Comparison of ENCODE assay signal across 9 cellular contexts in the genomic region with DNA sequence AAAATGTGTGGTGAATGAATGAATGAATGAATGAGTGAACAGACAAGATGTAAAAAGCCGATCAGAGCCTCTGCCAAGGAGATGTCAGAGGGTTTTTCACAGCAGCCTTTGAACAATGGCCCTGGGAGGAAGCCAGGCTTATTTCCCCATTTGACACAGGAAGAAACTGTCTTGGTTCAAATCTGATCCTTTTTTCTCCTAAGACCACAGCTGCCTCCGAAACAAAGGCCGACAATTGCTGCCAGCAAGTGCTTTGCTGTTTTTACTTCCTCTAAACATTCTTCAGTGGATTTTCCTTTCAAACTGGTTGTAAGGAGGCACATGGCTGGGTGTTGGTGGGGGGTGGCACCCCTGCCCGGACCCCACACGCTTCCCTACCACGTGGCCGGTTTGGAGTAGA. TPM values are rescaled to one million over a fixed set of nuclear protein-coding genes. Genes with fewer than 3 reads are reported as not detected.
DNase-seq lines count a peak whose midpoint lies in the region; ATAC-seq, FAIRE-seq and TF ChIP-seq lines count a peak whose summit lies in the region.
"Had no signal": no experiment of that assay in that cellular context is flagged by ENCODE, and none has a peak within 500 bp of the region (broad histone marks: within the 10 kb centered on the region; RNA-seq: fewer than 3 reads in every experiment).

No MANE protein-coding gene starts in this region.

- H3K36me3 ChIP-seq in BLaER1 treated with 17β-estradiol and CSF1 and Interleukin-3, amounts not matched to agents 10 nM and 100 nM: peaks cover 0 to 5% (median 3%) of the 10 kb centered on the region in 11 experiments; a peak in 8 of 22 replicates

- H3K4me3 Mint-ChIP-seq in neural crest cell: no peak overlapping the region
- no peak overlapping the region for H3K4me3 Mint-ChIP-seq in stimulated activated naive CD8-positive, alpha-beta T cell treated with anti-CD3 and anti-CD28 coated beads, Interleukin-15, amount 100 ng/mL, for 72 hours
- no peak overlapping the region for H3K4me3 Mint-ChIP-seq in HFFc6

- H3K9ac ChIP-seq in BLaER1 treated with 17β-estradiol and CSF1 and Interleukin-3, amounts not matched to agents 10 nM and 100 nM: peak overlapping the region; percentile 29 to 69 (median 51); a peak in 19 of 22 replicates

- peaks cover 0 to 9% (median 0%) of the 10 kb centered on the region in 11 experiments; a peak in 3 of 22 replicates for H4K20me1 ChIP-seq in BLaER1 treated with 17β-estradiol and CSF1 and Interleukin-3, amounts not matched to agents 10 nM and 100 nM

- no peak for ATAC-seq in GM19397 (IDR thresholded peaks at IDR 0.05; ENCODE audit: unreplicated experiment)
- no peak for ATAC-seq in stimulated activated naive CD8-positive, alpha-beta T cell treated with anti-CD3 and anti-CD28 coated beads, Interleukin-15, amount 100 ng/mL, for 72 hours

- DNase-seq in OCI-M1 (lab: John Stamatoyannopoulos, UW) (peak; percentile 54), fibroblast of pulmonary artery (ENCODE audit: low read depth) (peak; percentile 91), neural crest cell (ENCODE audit: low read depth, low spot score) (no peak), GM12892 (ENCODE audit: insufficient read length) (no peak), HFFc6 (no peak)
- DNase-seq in stimulated activated naive CD8-positive, alpha-beta T cell treated with anti-CD3 and anti-CD28 coated beads, Interleukin-15, amount 100 ng/mL, for 72 hours: no peak
- DNase-seq: activated T-cell treated with anti-CD3 and anti-CD28 coated beads for 4 hours had no signal

- H3K27ac ChIP-seq in BLaER1 treated with 17β-estradiol and CSF1 and Interleukin-3, amounts not matched to agents 10 nM and 100 nM: peak overlapping the region; percentile 38 to 81 (median 73); a peak in 21 of 22 replicates

- no peak overlapping the region for H3K4me3 ChIP-seq in BLaER1 treated with 17β-estradiol and CSF1 and Interleukin-3, amounts not matched to agents 10 nM and 100 nM
- H3K4me3 ChIP-seq in fibroblast of pulmonary artery (replicated peaks; ENCODE audit: low read depth, low read length): no peak overlapping the region

- TF ChIP-seq CTCF in fibroblast of pulmonary artery (IDR thresholded peaks at IDR 0.05; ENCODE audit: low read length, missing control alignments): no peak
- no peak for TF ChIP-seq CTCF in neural crest cell (conservative IDR thresholded peaks at IDR 0.05)
- no peak for TF ChIP-seq CTCF in HFFc6 (IDR thresholded peaks at IDR 0.05)

- peaks cover 9% of the 10 kb centered on the region for H3K27me3 Mint-ChIP-seq in neural crest cell (ENCODE audit: low read depth)
- H3K27me3 Mint-ChIP-seq in stimulated activated naive CD8-positive, alpha-beta T cell treated with anti-CD3 and anti-CD28 coated beads, Interleukin-15, amount 100 ng/mL, for 72 hours: peaks cover 60% of the 10 kb centered on the region
- peaks cover 7% of the 10 kb centered on the region; the same call in 1 of the 2 replicates for H3K27me3 Mint-ChIP-seq in HFFc6 (ENCODE audit: insufficient read depth)

- H3K4me2 ChIP-seq in BLaER1 treated with 17β-estradiol and CSF1 and Interleukin-3, amounts not matched to agents 10 nM and 100 nM: peak overlapping the region; percentile 49 to 86 (median 74)

- H3K4me1 Mint-ChIP-seq in neural crest cell: peaks cover 14% of the 10 kb centered on the region
- no peaks in the 10 kb centered on the region for H3K4me1 Mint-ChIP-seq in stimulated activated naive CD8-positive, alpha-beta T cell treated with anti-CD3 and anti-CD28 coated beads, Interleukin-15, amount 100 ng/mL, for 72 hours
- H3K4me1 Mint-ChIP-seq in HFFc6 (ENCODE audit: low read depth): peaks cover 8% of the 10 kb centered on the region

- H3K27ac Mint-ChIP-seq in neural crest cell (ENCODE audit: unreplicated experiment) (peak overlapping the region; percentile 19), HFFc6 (no peak overlapping the region)
- H3K27ac Mint-ChIP-seq in stimulated activated naive CD8-positive, alpha-beta T cell treated with anti-CD3 and anti-CD28 coated beads, Interleukin-15, amount 100 ng/mL, for 72 hours: no peak overlapping the region

- no peak for TF ChIP-seq POLR2A in GM12892 (IDR thresholded peaks at IDR 0.05; ENCODE audit: low read depth, low read length)

- H3K36me3 Mint-ChIP-seq in neural crest cell (ENCODE audit: low read depth) (no peaks in the 10 kb centered on the region), HFFc6 (ENCODE audit: low read depth) (no peaks in the 10 kb centered on the region)

- FAIRE-seq in GM12892 (lab: Jason Lieb, UNC): no peak

- peaks cover 26 to 41% (median 31%) of the 10 kb centered on the region in 10 experiments for H3K4me1 ChIP-seq in BLaER1 treated with 17β-estradiol and CSF1 and Interleukin-3, amounts not matched to agents 10 nM and 100 nM

- H3K27me3 ChIP-seq in BLaER1 treated with 17β-estradiol and CSF1 and Interleukin-3, amounts not matched to agents 10 nM and 100 nM: no peaks in the 10 kb centered on the region

- no peaks in the 10 kb centered on the region for H3K9me3 ChIP-seq in BLaER1 treated with 17β-estradiol and CSF1 and Interleukin-3, amounts not matched to agents 10 nM and 100 nM (replicated peaks in 1 of 11)

- H3K9me3 Mint-ChIP-seq in neural crest cell (no peaks in the 10 kb centered on the region), HFFc6 (no peaks in the 10 kb centered on the region)
- no peaks in the 10 kb centered on the region for H3K9me3 Mint-ChIP-seq in stimulated activated naive CD8-positive, alpha-beta T cell treated with anti-CD3 and anti-CD28 coated beads, Interleukin-15, amount 100 ng/mL, for 72 hours

RNA-seq across cellular contexts. Expression of a gene that starts 44.2 kb away (rescaled TPM):
- 71.4 and 78.8 TPM in 2 replicates for total RNA-seq in neural crest cell
- polyA plus RNA-seq in GM12892 (2012; ENCODE audit: missing spikeins): 4.0 TPM
- 10 to 100 TPM; 68.1 to 89.1 (median 77.9) TPM for total RNA-seq in HFFc6 (2021; fragmentation: NEBNext Ultra II Directional; extraction: Animal tissue kit (Norgen Biotek cat#: 25700))

RNA-seq across cellular contexts. Expression of a gene that starts 48.1 kb away (rescaled TPM):
- total RNA-seq in neural crest cell: 149 and 160 TPM in 2 replicates
- polyA plus RNA-seq in GM12892 (2012; ENCODE audit: missing spikeins): 100 TPM
- 10 to 100 TPM; 57.6 to 71.5 (median 61.8) TPM for total RNA-seq in HFFc6 (2021; fragmentation: NEBNext Ultra II Directional; extraction: Animal tissue kit (Norgen Biotek cat#: 25700))

RNA-seq across cellular contexts. Expression of a gene that starts 48.1 kb away (rescaled TPM):
- total RNA-seq in neural crest cell: 52.5 and 57.9 TPM in 2 replicates
- 19.5 TPM for polyA plus RNA-seq in GM12892 (2012; ENCODE audit: missing spikeins)
- total RNA-seq in HFFc6 (2021; fragmentation: NEBNext Ultra II Directional; extraction: Animal tissue kit (Norgen Biotek cat#: 25700)): 10 to 100 TPM; 30.2 to 41.7 (median 32.5) TPM

Comparison
In these comparisons a context has a peak if more than half of its experiments do, and no peak if none do; other contexts are left out.
1. DNase-seq: peak in OCI-M1 (single experiment) and fibroblast of pulmonary artery (single experiment); none in neural crest cell (single experiment), stimulated activated naive CD8-positive, alpha-beta T cell treated with anti-CD3 and anti-CD28 coated beads, Interleukin-15, amount 100 ng/mL, for 72 hours (0 of 2), GM12892 (single experiment) and HFFc6 (single experiment).